ENCODE assay signal across 14 cellular contexts in the genomic region with DNA sequence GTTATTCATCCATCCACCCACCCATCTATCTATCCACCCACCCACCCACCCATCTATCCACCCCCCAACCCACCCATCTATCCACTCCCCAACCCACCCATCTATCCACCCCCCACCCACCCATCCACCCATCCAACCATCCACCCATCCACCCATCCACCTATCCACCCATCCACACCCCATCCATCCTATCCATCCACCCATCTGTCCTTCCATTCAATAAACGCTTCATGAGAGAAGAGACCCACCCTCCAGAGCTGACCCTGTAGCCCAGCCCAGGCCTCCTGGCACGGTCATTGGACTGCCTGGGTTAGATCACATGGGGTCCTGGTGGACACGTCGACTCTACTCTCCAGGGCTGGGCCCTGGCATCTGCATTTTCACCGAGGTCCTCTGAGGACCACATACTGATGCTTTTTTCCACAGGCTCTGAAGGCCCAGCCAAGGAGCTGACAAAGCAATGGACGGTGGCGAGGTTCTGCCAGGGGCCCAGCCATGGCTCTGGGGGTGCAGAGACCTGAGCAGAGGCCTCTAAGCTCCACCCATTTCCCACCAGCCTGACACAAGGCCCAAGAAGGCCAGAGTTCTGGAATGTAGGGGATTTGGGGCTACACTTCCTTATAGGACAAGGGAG.
"Had no signal": no experiment of that assay in that cellular context is flagged by ENCODE, and none has a peak within 500 bp of the region (broad histone marks: within the 10 kb centered on the region; RNA-seq: fewer than 3 reads in every experiment).

No MANE protein-coding gene starts in this region.

- H3K27me3 ChIP-seq: thyroid gland, vagina had no signal

- H3K27ac ChIP-seq: prostate gland, skin epidermis, thyroid gland, vagina had no signal

- FAIRE-seq: islet of Langerhans had no signal

- H3K9me3 ChIP-seq: prostate gland, thyroid gland, vagina had no signal

- H3K36me3 ChIP-seq: prostate gland, thyroid gland, vagina had no signal

- ATAC-seq: activated CD8-positive, alpha-beta memory T cell treated with anti-CD3 and anti-CD28 coated beads, Interleukin-2, amount 10 ng/mL, durations not matched to agents 7 days and 5 days; effector memory CD8-positive, alpha-beta T cell; stimulated activated memory B cell treated with anti-CD40 and anti-IgM and Interleukin-4, amounts not matched to agents 10 μg/mL and 1 μg/mL and 100 μg/mL, for 72 hours had no signal

- DNase-seq: activated CD4-positive, alpha-beta memory T cell treated with anti-CD3 and anti-CD28 coated beads, Interleukin-2, amount 10 ng/mL, durations not matched to agents 7 days and 5 days; activated CD4-positive, alpha-beta T cell treated with anti-CD3 and anti-CD28 coated beads for 48 hours; activated CD4-positive, CD25-positive, alpha-beta regulatory T cell; activated CD8-positive, alpha-beta memory T cell treated with anti-CD3 and anti-CD28 coated beads, Interleukin-2, amount 10 ng/mL, durations not matched to agents 7 days and 5 days; caudate nucleus; effector memory CD8-positive, alpha-beta T cell; midbrain; stimulated activated CD4-positive, alpha-beta T cell treated with anti-CD3 and anti-CD28 coated beads, Interleukin-4, amount 100 ng/mL, for 24 hours had no signal

- H3K4me3 ChIP-seq: prostate gland, skin epidermis, thyroid gland, vagina had no signal
